In the genomic region with DNA sequence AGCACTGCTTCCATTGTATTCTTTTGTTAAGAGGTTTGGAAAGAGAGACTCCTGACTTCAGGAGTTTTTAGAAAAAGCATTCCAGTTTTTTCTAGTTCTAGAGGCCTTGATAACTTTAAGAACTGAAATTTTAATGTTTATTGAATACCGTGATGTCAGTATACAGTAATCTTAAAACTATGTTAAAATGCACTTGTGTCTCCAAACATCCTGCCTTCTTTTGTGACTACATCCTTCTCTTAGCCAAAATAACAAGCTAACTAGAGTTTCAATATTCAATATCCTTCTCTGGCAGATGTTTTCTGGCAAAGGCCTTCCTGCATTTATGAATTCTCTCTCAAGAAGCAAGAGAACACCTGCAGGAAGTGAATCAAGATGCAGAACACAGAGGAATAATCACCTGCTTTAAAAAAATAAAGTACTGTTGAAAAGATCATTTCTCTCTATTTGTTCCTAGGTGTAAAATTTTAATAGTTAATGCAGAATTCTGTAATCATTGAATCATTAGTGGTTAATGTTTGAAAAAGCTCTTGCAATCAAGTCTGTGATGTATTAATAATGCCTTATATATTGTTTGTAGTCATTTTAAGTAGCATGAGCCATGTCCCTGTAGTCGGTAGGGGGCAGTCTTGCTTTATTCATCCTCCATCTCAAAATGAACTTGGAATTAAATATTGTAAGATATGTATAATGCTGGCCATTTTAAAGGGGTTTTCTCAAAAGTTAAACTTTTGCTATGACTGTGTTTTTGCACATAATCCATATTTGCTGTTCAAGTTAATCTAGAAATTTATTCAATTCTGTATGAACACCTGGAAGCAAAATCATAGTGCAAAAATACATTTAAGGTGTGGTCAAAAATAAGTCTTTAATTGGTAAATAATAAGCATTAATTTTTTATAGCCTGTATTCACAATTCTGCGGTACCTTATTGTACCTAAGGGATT, we compare ENCODE assay signal across 1 cellular context.
TF ChIP-seq lines count a peak whose summit lies in the region.

No MANE protein-coding gene starts in this region.

TF ChIP-seq in HEK293, 187 proteins besides CTCF, POLR2A, EP300 and RAD21 (continued from another document):
- TF ChIP-seq, protein P1, sequence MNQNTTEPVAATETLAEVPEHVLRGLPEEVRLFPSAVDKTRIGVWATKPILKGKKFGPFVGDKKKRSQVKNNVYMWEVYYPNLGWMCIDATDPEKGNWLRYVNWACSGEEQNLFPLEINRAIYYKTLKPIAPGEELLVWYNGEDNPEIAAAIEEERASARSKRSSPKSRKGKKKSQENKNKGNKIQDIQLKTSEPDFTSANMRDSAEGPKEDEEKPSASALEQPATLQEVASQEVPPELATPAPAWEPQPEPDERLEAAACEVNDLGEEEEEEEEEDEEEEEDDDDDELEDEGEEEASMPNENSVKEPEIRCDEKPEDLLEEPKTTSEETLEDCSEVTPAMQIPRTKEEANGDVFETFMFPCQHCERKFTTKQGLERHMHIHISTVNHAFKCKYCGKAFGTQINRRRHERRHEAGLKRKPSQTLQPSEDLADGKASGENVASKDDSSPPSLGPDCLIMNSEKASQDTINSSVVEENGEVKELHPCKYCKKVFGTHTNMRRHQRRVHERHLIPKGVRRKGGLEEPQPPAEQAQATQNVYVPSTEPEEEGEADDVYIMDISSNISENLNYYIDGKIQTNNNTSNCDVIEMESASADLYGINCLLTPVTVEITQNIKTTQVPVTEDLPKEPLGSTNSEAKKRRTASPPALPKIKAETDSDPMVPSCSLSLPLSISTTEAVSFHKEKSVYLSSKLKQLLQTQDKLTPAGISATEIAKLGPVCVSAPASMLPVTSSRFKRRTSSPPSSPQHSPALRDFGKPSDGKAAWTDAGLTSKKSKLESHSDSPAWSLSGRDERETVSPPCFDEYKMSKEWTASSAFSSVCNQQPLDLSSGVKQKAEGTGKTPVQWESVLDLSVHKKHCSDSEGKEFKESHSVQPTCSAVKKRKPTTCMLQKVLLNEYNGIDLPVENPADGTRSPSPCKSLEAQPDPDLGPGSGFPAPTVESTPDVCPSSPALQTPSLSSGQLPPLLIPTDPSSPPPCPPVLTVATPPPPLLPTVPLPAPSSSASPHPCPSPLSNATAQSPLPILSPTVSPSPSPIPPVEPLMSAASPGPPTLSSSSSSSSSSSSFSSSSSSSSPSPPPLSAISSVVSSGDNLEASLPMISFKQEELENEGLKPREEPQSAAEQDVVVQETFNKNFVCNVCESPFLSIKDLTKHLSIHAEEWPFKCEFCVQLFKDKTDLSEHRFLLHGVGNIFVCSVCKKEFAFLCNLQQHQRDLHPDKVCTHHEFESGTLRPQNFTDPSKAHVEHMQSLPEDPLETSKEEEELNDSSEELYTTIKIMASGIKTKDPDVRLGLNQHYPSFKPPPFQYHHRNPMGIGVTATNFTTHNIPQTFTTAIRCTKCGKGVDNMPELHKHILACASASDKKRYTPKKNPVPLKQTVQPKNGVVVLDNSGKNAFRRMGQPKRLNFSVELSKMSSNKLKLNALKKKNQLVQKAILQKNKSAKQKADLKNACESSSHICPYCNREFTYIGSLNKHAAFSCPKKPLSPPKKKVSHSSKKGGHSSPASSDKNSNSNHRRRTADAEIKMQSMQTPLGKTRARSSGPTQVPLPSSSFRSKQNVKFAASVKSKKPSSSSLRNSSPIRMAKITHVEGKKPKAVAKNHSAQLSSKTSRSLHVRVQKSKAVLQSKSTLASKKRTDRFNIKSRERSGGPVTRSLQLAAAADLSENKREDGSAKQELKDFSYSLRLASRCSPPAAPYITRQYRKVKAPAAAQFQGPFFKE (tag by site-specific recombination; IDR thresholded peaks at IDR 0.05; ENCODE audit: borderline replicate concordance): no peak
- no peak for TF ChIP-seq ZNF76 (tag by site-specific recombination; IDR thresholded peaks at IDR 0.05; ENCODE audit: borderline replicate concordance, low read depth)
- peak; percentile 79 for TF ChIP-seq ZNF654 (tag by site-specific recombination; IDR thresholded peaks at IDR 0.05; ENCODE audit: low read depth)
- TF ChIP-seq ZNF843 (tag by site-specific recombination; IDR thresholded peaks at IDR 0.05): no peak
- TF ChIP-seq ZNF175 (tag by site-specific recombination; IDR thresholded peaks at IDR 0.05): no peak
- TF ChIP-seq, protein P2, sequence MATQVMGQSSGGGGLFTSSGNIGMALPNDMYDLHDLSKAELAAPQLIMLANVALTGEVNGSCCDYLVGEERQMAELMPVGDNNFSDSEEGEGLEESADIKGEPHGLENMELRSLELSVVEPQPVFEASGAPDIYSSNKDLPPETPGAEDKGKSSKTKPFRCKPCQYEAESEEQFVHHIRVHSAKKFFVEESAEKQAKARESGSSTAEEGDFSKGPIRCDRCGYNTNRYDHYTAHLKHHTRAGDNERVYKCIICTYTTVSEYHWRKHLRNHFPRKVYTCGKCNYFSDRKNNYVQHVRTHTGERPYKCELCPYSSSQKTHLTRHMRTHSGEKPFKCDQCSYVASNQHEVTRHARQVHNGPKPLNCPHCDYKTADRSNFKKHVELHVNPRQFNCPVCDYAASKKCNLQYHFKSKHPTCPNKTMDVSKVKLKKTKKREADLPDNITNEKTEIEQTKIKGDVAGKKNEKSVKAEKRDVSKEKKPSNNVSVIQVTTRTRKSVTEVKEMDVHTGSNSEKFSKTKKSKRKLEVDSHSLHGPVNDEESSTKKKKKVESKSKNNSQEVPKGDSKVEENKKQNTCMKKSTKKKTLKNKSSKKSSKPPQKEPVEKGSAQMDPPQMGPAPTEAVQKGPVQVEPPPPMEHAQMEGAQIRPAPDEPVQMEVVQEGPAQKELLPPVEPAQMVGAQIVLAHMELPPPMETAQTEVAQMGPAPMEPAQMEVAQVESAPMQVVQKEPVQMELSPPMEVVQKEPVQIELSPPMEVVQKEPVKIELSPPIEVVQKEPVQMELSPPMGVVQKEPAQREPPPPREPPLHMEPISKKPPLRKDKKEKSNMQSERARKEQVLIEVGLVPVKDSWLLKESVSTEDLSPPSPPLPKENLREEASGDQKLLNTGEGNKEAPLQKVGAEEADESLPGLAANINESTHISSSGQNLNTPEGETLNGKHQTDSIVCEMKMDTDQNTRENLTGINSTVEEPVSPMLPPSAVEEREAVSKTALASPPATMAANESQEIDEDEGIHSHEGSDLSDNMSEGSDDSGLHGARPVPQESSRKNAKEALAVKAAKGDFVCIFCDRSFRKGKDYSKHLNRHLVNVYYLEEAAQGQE (tag by site-specific recombination; IDR thresholded peaks at IDR 0.05): no peak
- TF ChIP-seq, protein P3, sequence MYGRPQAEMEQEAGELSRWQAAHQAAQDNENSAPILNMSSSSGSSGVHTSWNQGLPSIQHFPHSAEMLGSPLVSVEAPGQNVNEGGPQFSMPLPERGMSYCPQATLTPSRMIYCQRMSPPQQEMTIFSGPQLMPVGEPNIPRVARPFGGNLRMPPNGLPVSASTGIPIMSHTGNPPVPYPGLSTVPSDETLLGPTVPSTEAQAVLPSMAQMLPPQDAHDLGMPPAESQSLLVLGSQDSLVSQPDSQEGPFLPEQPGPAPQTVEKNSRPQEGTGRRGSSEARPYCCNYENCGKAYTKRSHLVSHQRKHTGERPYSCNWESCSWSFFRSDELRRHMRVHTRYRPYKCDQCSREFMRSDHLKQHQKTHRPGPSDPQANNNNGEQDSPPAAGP (tag by site-specific recombination; IDR thresholded peaks at IDR 0.05): no peak
- TF ChIP-seq ZSCAN5A (tag by site-specific recombination; IDR thresholded peaks at IDR 0.05): no peak
- TF ChIP-seq, protein P4, sequence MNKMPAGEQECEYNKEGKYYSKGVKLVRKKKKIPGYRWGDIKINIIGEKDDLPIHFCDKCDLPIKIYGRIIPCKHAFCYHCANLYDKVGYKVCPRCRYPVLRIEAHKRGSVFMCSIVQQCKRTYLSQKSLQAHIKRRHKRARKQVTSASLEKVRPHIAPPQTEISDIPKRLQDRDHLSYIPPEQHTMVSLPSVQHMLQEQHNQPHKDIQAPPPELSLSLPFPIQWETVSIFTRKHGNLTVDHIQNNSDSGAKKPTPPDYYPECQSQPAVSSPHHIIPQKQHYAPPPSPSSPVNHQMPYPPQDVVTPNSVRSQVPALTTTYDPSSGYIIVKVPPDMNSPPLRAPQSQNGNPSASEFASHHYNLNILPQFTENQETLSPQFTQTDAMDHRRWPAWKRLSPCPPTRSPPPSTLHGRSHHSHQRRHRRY (tag by site-specific recombination; IDR thresholded peaks at IDR 0.05): no peak
TF ChIP-seq in HEK293: peak in this region for 2.
